Comparison of ENCODE assay signal across 12 cellular contexts in the genomic region with DNA sequence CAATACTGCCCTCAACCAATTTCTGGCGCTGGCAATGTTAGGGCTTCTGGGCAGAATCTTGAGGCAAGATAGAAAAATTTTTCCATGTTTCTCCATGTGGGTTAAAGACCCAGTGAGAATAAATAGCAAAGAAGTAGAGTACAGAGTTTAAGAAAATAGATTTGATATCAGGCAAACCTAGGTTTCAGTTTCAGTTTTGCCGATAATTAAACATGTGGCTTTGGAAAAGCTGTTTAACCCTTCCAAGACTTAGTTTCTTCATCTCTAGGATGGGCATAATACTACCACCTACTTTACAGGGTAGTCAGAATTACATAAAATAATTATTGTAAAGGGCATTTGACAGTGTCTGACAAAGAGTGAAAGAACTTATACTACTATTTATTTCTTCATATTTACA. TPM values are rescaled to one million over a fixed set of nuclear protein-coding genes. Genes with fewer than 3 reads are reported as not detected.
DNase-seq lines count a peak whose midpoint lies in the region; ATAC-seq and TF ChIP-seq lines count a peak whose summit lies in the region.
"Had no signal": no experiment of that assay in that cellular context is flagged by ENCODE, and none has a peak within 500 bp of the region (broad histone marks: within the 10 kb centered on the region; RNA-seq: fewer than 3 reads in every experiment).

No MANE protein-coding gene starts in this region.

- peak overlapping the region; percentile 58 for H3K4me3 Mint-ChIP-seq in MCF 10A (ENCODE audit: unreplicated experiment)
- H3K4me3 Mint-ChIP-seq in nephron progenitor cell = no peak overlapping the region
- H3K4me3 Mint-ChIP-seq: neural crest cell had no signal

- H3K9ac ChIP-seq in DND-41 (ENCODE audit: low read depth, low read length) = no peak overlapping the region
- no peak overlapping the region for H3K9ac ChIP-seq in MM.1S (ENCODE audit: low read length)
- H3K9ac ChIP-seq in mesenchymal stem cell (ENCODE audit: low read length) = peak overlapping the region; percentile 56

- H3K27me3 Mint-ChIP-seq in MCF 10A (ENCODE audit: insufficient read depth, unreplicated experiment) = no peaks in the 10 kb centered on the region
- no peaks in the 10 kb centered on the region for H3K27me3 Mint-ChIP-seq in nephron progenitor cell (ENCODE audit: low read depth, poor library complexity)

- H3K14ac ChIP-seq in mesenchymal stem cell (ENCODE audit: low read length in 2 of 2) = no peak overlapping the region

- H2AK5ac ChIP-seq in mesenchymal stem cell (ENCODE audit: low read length, severe bottlenecking) = no peak overlapping the region

- no peak overlapping the region for H2BK120ac ChIP-seq in mesenchymal stem cell (ENCODE audit: low read depth, low read length)

- CTCF ChIA-PET in MCF 10A (lab: Yijun Ruan, JAX) = interaction anchor here (1.0 kb wide), 1 partner anchor 130 kb away, joined by 4 read pairs; no protein-coding TSS in a partner anchor
- CTCF ChIA-PET in GM10248 (lab: Yijun Ruan, JAX) = no interaction called here

- H3K79me2 ChIP-seq in DND-41 (ENCODE audit: insufficient read depth, low read length) (no peaks in the 10 kb centered on the region), MM.1S (ENCODE audit: low read length) (no peaks in the 10 kb centered on the region)

- peaks cover 10% of the 10 kb centered on the region for H3K9me3 Mint-ChIP-seq in MCF 10A (ENCODE audit: unreplicated experiment)
- H3K9me3 Mint-ChIP-seq in nephron progenitor cell = peaks cover 41% of the 10 kb centered on the region

- H3K18ac ChIP-seq in mesenchymal stem cell (ENCODE audit: low read depth in 1 of 2, low read length in 2 of 2) = no peak overlapping the region

- ATAC-seq in DND-41 (ENCODE audit: insufficient read depth, low read depth) (peak; percentile 57; the same call in 2 of the 3 replicates), GM18511 (IDR thresholded peaks at IDR 0.05; ENCODE audit: unreplicated experiment) (no peak)

- no peaks in the 10 kb centered on the region for H3F3A ChIP-seq in MM.1S (ENCODE audit: insufficient read depth, low read length)

- H2BK5ac ChIP-seq in mesenchymal stem cell (ENCODE audit: low read depth, low read length, poor library complexity, severe bottlenecking) = no peak overlapping the region

- peak overlapping the region; percentile 27; the same call in 1 of the 2 replicates for H3K4me2 ChIP-seq in DND-41 (ENCODE audit: insufficient read depth, low read length)
- peak overlapping the region; percentile 69; the same call in 1 of the 2 replicates for H3K4me2 ChIP-seq in MM.1S (ENCODE audit: low read depth, low read length)
- H3K4me2 ChIP-seq in mesenchymal stem cell (ENCODE audit: low read length, poor library complexity, severe bottlenecking) = no peak overlapping the region

- H3K27ac Mint-ChIP-seq in MCF 10A (ENCODE audit: low read depth, unreplicated experiment) (peak overlapping the region; percentile 47), nephron progenitor cell (no peak overlapping the region)

- H3K9me2 ChIP-seq in MM.1S (replicated peaks; ENCODE audit: insufficient read depth, low read length) = no peaks in the 10 kb centered on the region

- H3K9me3 ChIP-seq in DND-41 (ENCODE audit: insufficient read depth, low read length, severe bottlenecking) (peaks cover 7% of the 10 kb centered on the region), MM.1S (replicated peaks; ENCODE audit: insufficient read depth, low read length) (no peaks in the 10 kb centered on the region), mesenchymal stem cell (ENCODE audit: control insufficient read depth, low read length) (no peaks in the 10 kb centered on the region)

- no peak overlapping the region for H3K4ac ChIP-seq in mesenchymal stem cell (ENCODE audit: low read depth in 1 of 2, low read length in 2 of 2)

- TF ChIP-seq CTCF in DND-41 (IDR thresholded peaks at IDR 0.05; ENCODE audit: borderline replicate concordance, extremely low read depth, low read length, poor library complexity, severe bottlenecking) (no peak), MM.1S (IDR thresholded peaks at IDR 0.05; ENCODE audit: low read length) (no peak), MCF 10A (IDR thresholded peaks at IDR 0.05; ENCODE audit: unreplicated experiment) (no peak), nephron progenitor cell (IDR thresholded peaks at IDR 0.05) (no peak), GM10248 (IDR thresholded peaks at IDR 0.05; ENCODE audit: control extremely low read depth, extremely low read depth, low read depth, missing control alignments) (no peak)

- H3K4me1 Mint-ChIP-seq in MCF 10A (ENCODE audit: insufficient read depth, unreplicated experiment) (peaks cover 17% of the 10 kb centered on the region), nephron progenitor cell (no peaks in the 10 kb centered on the region)
- H3K4me1 Mint-ChIP-seq: neural crest cell had no signal

- H3K4me3 ChIP-seq in DND-41 (ENCODE audit: low read depth in 1 of 2, low read length in 2 of 2) (no peak overlapping the region), MM.1S (ENCODE audit: low read length) (0 out of 2 replicates have a peak overlapping the region, but pooled peaks have one; percentile 17), mesenchymal stem cell (ENCODE audit: insufficient read depth in 1 of 2, low read depth in 1 of 2, low read length in 2 of 2) (peak overlapping the region in 1 of 2 experiments; percentile 39)

- no peaks in the 10 kb centered on the region for H3K79me1 ChIP-seq in mesenchymal stem cell (replicated peaks; ENCODE audit: low read length, poor library complexity, severe bottlenecking)

- intact Hi-C loops in MCF 10A (cut with micrococcal nuclease) = no loop called here

- H4K20me1 ChIP-seq in DND-41 (ENCODE audit: insufficient read depth, low read length) (no peaks in the 10 kb centered on the region), MM.1S (ENCODE audit: insufficient read depth, low read length) (no peaks in the 10 kb centered on the region)

- H3K36me3 Mint-ChIP-seq in MCF 10A (ENCODE audit: insufficient read depth, unreplicated experiment) = no peaks in the 10 kb centered on the region
- H3K36me3 Mint-ChIP-seq in nephron progenitor cell (ENCODE audit: low read depth) = no peaks in the 10 kb centered on the region

- POLR2A ChIA-PET in MCF 10A (lab: Yijun Ruan, JAX) = no interaction called here
- POLR2A ChIA-PET in GM10248 (lab: Yijun Ruan, JAX) = no interaction called here

- H2BK12ac ChIP-seq in mesenchymal stem cell (ENCODE audit: low read length in 2 of 2) = no peak overlapping the region

- H4K8ac ChIP-seq in mesenchymal stem cell (ENCODE audit: low read length) = no peak overlapping the region

- H3K23ac ChIP-seq in mesenchymal stem cell (ENCODE audit: low read length in 2 of 2) = no peak overlapping the region

- H3K27ac ChIP-seq in DND-41 (ENCODE audit: low read length) = no peak overlapping the region
- H3K27ac ChIP-seq in MM.1S (ENCODE audit: low read length) = no peak overlapping the region; the same call in 1 of the 2 replicates
- H3K27ac ChIP-seq in mesenchymal stem cell (ENCODE audit: low read length, poor library complexity, severe bottlenecking) = no peak overlapping the region

- 100% methylated on average over 1 of the region's 2 CpGs for WGBS in mesenchymal stem cell

- no peaks in the 10 kb centered on the region for H3K36me3 ChIP-seq in DND-41 (ENCODE audit: insufficient read depth, low read length)
- H3K36me3 ChIP-seq in MM.1S (replicated peaks; ENCODE audit: insufficient read depth, low read length) = no peaks in the 10 kb centered on the region
- H3K36me3 ChIP-seq in mesenchymal stem cell (ENCODE audit: control insufficient read depth in 1 of 2, insufficient read depth in 2 of 2, low read depth in 1 of 2, low read length in 2 of 2) = no peaks in the 10 kb centered on the region

- H3K27me3 ChIP-seq in DND-41 (ENCODE audit: insufficient read depth, low read length, poor library complexity) = no peaks in the 10 kb centered on the region
- no peaks in the 10 kb centered on the region for H3K27me3 ChIP-seq in MM.1S (replicated peaks; ENCODE audit: insufficient read depth, low read length)
- H3K27me3 ChIP-seq in mesenchymal stem cell (ENCODE audit: control insufficient read depth in 1 of 2, insufficient read depth in 1 of 2, low read length in 2 of 2) = peaks cover 0 to 4% of the 10 kb centered on the region in 2 experiments

- BruUV-seq in MCF 10A (replicated peaks; lab: Mats Ljungman, UMichigan) = no TSS peak

- H4K91ac ChIP-seq in mesenchymal stem cell (ENCODE audit: low read length) = no peak overlapping the region

- H2BK15ac ChIP-seq in mesenchymal stem cell (ENCODE audit: low read depth, poor library complexity, severe bottlenecking) = no peak overlapping the region

- DNase-seq in DND-41 = no peak
- DNase-seq in MM.1S = peak; percentile 18
- DNase-seq in MCF 10A (ENCODE audit: unreplicated experiment) = peak; percentile 19
- peak; percentile 14 for DNase-seq in mesenchymal stem cell
- no peak for DNase-seq in GM19240 (ENCODE audit: insufficient read length, low spot score)
- no peak for DNase-seq in nephron progenitor cell
- no peak for DNase-seq in GM10248 (ENCODE audit: extremely low spot score)
- DNase-seq: activated gamma-delta T cell, GOT3, NCI-H526 treated with DMSO at 0.1 percent for 48 hours had no signal

- H3K4me1 ChIP-seq in DND-41 (ENCODE audit: insufficient read depth, low read length) (peaks cover 8% of the 10 kb centered on the region), MM.1S (ENCODE audit: low read length) (peaks cover 8% of the 10 kb centered on the region), mesenchymal stem cell (ENCODE audit: control insufficient read depth, insufficient read depth, low read depth, low read length) (no peaks in the 10 kb centered on the region)

- H2AFZ ChIP-seq in DND-41 (ENCODE audit: low read depth, low read length) (no peak overlapping the region), MM.1S (ENCODE audit: low read length) (no peak overlapping the region; the same call in 1 of the 2 replicates), mesenchymal stem cell (ENCODE audit: low read depth, low read length) (no peak overlapping the region)

RNA-seq across cellular contexts. Expression of a gene that starts 52.6 kb away (rescaled TPM):
- 58.1 and 69.7 TPM in 2 replicates for total RNA-seq in MCF 10A (2022)
- 14.9 TPM for polyA plus RNA-seq in mesenchymal stem cell (2013, experiment 1 of 2)
- 14.8 TPM for polyA plus RNA-seq in mesenchymal stem cell (2013, experiment 2 of 2)

Comparison
In these comparisons a context has a peak if more than half of its experiments do, and no peak if none do; other contexts are left out.
1. DNase-seq: peak in MM.1S (single experiment), MCF 10A (single experiment) and mesenchymal stem cell (single experiment); none in DND-41 (single experiment), GM19240 (single experiment), nephron progenitor cell (single experiment) and GM10248 (single experiment).